In the genomic region with DNA sequence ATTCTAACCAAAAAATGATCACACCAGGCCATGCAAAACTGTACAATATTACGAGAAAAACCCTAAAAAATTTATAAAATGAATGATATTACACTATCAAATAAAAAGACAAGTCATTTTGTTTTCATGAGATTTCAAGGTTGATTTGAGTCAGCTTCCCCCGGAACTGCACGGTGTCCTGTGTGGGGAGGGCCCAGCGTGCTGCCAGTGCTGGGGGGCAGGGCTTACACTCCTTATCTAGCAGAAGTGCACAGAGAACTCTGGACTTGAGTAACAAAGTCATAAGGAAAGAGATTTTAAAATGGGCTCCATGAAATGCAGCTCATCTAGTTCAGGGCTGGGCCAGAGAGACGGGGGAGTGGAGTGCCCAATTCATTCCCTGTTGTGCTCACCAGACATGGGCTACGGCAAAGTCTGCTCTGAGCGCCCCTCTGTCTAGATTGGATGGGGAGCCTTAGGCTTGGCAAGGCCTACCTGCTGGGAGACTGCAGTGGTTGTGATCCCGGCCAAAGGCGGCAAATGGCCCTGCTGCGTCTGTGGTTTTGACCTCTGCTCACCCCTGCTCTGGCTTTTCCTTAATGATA, we compare ENCODE assay signal across 1 cellular context.
TF ChIP-seq lines count a peak whose summit lies in the region.

No MANE protein-coding gene starts in this region.

TF ChIP-seq in HepG2, 621 proteins besides CTCF, POLR2A, EP300 and RAD21 (continued from another document and continues in another):
- TF ChIP-seq, protein P1, sequence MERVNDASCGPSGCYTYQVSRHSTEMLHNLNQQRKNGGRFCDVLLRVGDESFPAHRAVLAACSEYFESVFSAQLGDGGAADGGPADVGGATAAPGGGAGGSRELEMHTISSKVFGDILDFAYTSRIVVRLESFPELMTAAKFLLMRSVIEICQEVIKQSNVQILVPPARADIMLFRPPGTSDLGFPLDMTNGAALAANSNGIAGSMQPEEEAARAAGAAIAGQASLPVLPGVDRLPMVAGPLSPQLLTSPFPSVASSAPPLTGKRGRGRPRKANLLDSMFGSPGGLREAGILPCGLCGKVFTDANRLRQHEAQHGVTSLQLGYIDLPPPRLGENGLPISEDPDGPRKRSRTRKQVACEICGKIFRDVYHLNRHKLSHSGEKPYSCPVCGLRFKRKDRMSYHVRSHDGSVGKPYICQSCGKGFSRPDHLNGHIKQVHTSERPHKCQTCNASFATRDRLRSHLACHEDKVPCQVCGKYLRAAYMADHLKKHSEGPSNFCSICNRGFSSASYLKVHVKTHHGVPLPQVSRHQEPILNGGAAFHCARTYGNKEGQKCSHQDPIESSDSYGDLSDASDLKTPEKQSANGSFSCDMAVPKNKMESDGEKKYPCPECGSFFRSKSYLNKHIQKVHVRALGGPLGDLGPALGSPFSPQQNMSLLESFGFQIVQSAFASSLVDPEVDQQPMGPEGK (CRISPR knock-in tag; IDR thresholded peaks at IDR 0.05): peak; percentile 98
- TF ChIP-seq ZBTB1 (CRISPR knock-in tag; IDR thresholded peaks at IDR 0.05; ENCODE audit: borderline replicate concordance) (no peak), MED1 (CRISPR knock-in tag; IDR thresholded peaks at IDR 0.05) (peak; percentile 48; the same call in 1 of the 2 replicates), SRSF4 (IDR thresholded peaks at IDR 0.05; ENCODE audit: low read depth, low read length, poor library complexity, severe bottlenecking) (no peak), SALL1 (CRISPR knock-in tag; IDR thresholded peaks at IDR 0.05) (peak; percentile 54), ZMYM4 (CRISPR knock-in tag; IDR thresholded peaks at IDR 0.05) (peak; percentile 44; the same call in 1 of the 2 replicates), ZNF572 (CRISPR knock-in tag; IDR thresholded peaks at IDR 0.05) (no peak), GABPA (IDR thresholded peaks at IDR 0.05; ENCODE audit: low read depth, low read length) (no peak), GABPA (CRISPR knock-in tag; IDR thresholded peaks at IDR 0.05; ENCODE audit: low read depth) (peak; percentile 58), SAP130 (CRISPR knock-in tag; IDR thresholded peaks at IDR 0.05; ENCODE audit: low read depth) (peak; percentile 34), FOSL2 (CRISPR knock-in tag; IDR thresholded peaks at IDR 0.05) (0 out of 2 replicates have a peak, but pooled peaks have one; percentile 15), SRSF1 (optimal IDR thresholded peaks at IDR 0.05; ENCODE audit: low read depth, low read length) (peak; percentile 62), SOX6 (IDR thresholded peaks at IDR 0.05) (no peak), SOX6 (CRISPR knock-in tag; IDR thresholded peaks at IDR 0.05) (peak; percentile 26; the same call in 1 of the 2 replicates), HNF4G (IDR thresholded peaks at IDR 0.05; ENCODE audit: borderline replicate concordance, low read depth, low read length) (peak; percentile 60; the same call in 1 of the 2 replicates), HNF4G (CRISPR knock-in tag; IDR thresholded peaks at IDR 0.05; ENCODE audit: borderline replicate concordance, low read depth) (no peak), RBM22 (optimal IDR thresholded peaks at IDR 0.05; ENCODE audit: low read length) (peak; percentile 67), ZMYM2 (CRISPR knock-in tag; IDR thresholded peaks at IDR 0.05) (no peak), MIXL1 (CRISPR knock-in tag; IDR thresholded peaks at IDR 0.05) (0 out of 2 replicates have a peak, but pooled peaks have one; percentile 32), HNRNPL (IDR thresholded peaks at IDR 0.05; ENCODE audit: low read depth, low read length) (no peak), PHF21A (CRISPR knock-in tag; IDR thresholded peaks at IDR 0.05) (peak; percentile 50; the same call in 1 of the 2 replicates), ARHGAP35 (CRISPR knock-in tag; IDR thresholded peaks at IDR 0.05; ENCODE audit: borderline replicate concordance) (no peak), HNF4A (CRISPR knock-in tag; IDR thresholded peaks at IDR 0.05) (peak; percentile 82), SIX4 (CRISPR knock-in tag; IDR thresholded peaks at IDR 0.05) (no peak)
- TF ChIP-seq, protein P2, sequence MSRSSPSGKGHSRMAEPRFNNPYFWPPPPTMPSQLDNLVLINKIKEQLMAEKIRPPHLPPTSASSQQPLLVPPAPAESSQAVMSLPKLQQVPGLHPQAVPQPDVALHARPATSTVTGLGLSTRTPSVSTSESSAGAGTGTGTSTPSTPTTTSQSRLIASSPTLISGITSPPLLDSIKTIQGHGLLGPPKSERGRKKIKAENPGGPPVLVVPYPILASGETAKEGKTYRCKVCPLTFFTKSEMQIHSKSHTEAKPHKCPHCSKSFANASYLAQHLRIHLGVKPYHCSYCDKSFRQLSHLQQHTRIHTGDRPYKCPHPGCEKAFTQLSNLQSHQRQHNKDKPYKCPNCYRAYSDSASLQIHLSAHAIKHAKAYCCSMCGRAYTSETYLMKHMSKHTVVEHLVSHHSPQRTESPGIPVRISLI (CRISPR knock-in tag; IDR thresholded peaks at IDR 0.05; ENCODE audit: borderline replicate concordance): no peak
- TF ChIP-seq, protein P3, sequence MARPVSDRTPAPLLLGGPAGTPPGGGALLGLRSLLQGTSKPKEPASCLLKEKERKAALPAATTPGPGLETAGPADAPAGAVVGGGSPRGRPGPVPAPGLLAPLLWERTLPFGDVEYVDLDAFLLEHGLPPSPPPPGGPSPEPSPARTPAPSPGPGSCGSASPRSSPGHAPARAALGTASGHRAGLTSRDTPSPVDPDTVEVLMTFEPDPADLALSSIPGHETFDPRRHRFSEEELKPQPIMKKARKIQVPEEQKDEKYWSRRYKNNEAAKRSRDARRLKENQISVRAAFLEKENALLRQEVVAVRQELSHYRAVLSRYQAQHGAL (CRISPR knock-in tag; IDR thresholded peaks at IDR 0.05; ENCODE audit: not compliant biosample characterization): no peak
- TF ChIP-seq, protein P4, sequence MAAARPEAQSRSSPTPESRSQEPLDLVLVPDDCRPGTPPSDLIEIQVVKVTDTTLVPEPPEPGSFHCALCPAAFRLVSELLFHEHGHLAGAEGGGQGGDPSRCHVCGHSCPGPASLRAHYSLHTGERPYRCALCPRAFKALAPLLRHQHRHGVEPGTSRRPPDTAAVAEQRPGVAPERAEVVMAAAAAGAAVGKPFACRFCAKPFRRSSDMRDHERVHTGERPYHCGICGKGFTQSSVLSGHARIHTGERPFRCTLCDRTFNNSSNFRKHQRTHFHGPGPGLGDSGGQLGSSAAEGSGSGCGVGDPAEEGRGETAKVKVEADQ (CRISPR knock-in tag; IDR thresholded peaks at IDR 0.05; ENCODE audit: borderline replicate concordance): no peak
- TF ChIP-seq, protein P5, sequence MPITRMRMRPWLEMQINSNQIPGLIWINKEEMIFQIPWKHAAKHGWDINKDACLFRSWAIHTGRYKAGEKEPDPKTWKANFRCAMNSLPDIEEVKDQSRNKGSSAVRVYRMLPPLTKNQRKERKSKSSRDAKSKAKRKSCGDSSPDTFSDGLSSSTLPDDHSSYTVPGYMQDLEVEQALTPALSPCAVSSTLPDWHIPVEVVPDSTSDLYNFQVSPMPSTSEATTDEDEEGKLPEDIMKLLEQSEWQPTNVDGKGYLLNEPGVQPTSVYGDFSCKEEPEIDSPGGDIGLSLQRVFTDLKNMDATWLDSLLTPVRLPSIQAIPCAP (CRISPR knock-in tag; IDR thresholded peaks at IDR 0.05; ENCODE audit: low read depth): no peak
- TF ChIP-seq, protein P6, sequence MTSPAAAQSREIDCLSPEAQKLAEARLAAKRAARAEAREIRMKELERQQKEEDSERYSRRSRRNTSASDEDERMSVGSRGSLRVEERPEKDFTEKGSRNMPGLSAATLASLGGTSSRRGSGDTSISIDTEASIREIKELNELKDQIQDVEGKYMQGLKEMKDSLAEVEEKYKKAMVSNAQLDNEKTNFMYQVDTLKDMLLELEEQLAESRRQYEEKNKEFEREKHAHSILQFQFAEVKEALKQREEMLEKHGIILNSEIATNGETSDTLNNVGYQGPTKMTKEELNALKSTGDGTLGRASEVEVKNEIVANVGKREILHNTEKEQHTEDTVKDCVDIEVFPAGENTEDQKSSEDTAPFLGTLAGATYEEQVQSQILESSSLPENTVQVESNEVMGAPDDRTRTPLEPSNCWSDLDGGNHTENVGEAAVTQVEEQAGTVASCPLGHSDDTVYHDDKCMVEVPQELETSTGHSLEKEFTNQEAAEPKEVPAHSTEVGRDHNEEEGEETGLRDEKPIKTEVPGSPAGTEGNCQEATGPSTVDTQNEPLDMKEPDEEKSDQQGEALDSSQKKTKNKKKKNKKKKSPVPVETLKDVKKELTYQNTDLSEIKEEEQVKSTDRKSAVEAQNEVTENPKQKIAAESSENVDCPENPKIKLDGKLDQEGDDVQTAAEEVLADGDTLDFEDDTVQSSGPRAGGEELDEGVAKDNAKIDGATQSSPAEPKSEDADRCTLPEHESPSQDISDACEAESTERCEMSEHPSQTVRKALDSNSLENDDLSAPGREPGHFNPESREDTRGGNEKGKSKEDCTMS (CRISPR knock-in tag; conservative IDR thresholded peaks at IDR 0.05): no peak
- TF ChIP-seq, protein P7, sequence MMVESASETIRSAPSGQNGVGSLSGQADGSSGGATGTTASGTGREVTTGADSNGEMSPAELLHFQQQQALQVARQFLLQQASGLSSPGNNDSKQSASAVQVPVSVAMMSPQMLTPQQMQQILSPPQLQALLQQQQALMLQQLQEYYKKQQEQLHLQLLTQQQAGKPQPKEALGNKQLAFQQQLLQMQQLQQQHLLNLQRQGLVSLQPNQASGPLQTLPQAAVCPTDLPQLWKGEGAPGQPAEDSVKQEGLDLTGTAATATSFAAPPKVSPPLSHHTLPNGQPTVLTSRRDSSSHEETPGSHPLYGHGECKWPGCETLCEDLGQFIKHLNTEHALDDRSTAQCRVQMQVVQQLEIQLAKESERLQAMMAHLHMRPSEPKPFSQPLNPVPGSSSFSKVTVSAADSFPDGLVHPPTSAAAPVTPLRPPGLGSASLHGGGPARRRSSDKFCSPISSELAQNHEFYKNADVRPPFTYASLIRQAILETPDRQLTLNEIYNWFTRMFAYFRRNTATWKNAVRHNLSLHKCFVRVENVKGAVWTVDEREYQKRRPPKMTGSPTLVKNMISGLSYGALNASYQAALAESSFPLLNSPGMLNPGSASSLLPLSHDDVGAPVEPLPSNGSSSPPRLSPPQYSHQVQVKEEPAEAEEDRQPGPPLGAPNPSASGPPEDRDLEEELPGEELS (CRISPR knock-in tag; IDR thresholded peaks at IDR 0.05): 0 out of 2 replicates have a peak, but pooled peaks have one; percentile 18
- TF ChIP-seq, protein P8, sequence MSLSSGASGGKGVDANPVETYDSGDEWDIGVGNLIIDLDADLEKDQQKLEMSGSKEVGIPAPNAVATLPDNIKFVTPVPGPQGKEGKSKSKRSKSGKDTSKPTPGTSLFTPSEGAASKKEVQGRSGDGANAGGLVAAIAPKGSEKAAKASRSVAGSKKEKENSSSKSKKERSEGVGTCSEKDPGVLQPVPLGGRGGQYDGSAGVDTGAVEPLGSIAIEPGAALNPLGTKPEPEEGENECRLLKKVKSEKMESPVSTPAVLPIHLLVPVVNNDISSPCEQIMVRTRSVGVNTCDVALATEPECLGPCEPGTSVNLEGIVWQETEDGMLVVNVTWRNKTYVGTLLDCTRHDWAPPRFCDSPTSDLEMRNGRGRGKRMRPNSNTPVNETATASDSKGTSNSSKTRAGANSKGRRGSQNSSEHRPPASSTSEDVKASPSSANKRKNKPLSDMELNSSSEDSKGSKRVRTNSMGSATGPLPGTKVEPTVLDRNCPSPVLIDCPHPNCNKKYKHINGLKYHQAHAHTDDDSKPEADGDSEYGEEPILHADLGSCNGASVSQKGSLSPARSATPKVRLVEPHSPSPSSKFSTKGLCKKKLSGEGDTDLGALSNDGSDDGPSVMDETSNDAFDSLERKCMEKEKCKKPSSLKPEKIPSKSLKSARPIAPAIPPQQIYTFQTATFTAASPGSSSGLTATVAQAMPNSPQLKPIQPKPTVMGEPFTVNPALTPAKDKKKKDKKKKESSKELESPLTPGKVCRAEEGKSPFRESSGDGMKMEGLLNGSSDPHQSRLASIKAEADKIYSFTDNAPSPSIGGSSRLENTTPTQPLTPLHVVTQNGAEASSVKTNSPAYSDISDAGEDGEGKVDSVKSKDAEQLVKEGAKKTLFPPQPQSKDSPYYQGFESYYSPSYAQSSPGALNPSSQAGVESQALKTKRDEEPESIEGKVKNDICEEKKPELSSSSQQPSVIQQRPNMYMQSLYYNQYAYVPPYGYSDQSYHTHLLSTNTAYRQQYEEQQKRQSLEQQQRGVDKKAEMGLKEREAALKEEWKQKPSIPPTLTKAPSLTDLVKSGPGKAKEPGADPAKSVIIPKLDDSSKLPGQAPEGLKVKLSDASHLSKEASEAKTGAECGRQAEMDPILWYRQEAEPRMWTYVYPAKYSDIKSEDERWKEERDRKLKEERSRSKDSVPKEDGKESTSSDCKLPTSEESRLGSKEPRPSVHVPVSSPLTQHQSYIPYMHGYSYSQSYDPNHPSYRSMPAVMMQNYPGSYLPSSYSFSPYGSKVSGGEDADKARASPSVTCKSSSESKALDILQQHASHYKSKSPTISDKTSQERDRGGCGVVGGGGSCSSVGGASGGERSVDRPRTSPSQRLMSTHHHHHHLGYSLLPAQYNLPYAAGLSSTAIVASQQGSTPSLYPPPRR (CRISPR knock-in tag; IDR thresholded peaks at IDR 0.05; ENCODE audit: borderline replicate concordance): peak; percentile 18; the same call in 1 of the 2 replicates
